Comparison of ENCODE assay signal across 1 cellular context in the genomic region with DNA sequence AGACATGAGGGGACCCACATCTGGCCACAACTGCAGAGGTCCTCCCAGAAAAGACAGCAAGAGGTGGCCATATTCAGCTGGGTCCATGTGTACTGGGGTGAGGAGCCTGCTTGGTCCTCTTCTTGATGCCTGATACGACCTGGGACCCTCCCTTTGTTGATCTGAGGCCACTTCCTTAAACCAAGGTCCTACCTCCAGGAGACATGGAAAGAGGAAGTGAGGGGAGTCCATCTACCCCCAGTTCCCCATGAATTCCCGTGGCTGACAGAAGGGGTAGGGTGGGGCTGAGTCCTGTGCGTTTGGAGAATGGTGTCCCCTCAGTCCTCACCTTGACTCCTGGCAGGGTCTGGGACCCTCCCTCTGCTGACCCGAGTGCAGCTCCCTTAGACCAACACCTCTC.
TF ChIP-seq lines count a peak whose summit lies in the region.

No MANE protein-coding gene starts in this region.

TF ChIP-seq in K562, 482 proteins besides CTCF, POLR2A, EP300 and RAD21 (continued from another document):
- TF ChIP-seq, protein P1, sequence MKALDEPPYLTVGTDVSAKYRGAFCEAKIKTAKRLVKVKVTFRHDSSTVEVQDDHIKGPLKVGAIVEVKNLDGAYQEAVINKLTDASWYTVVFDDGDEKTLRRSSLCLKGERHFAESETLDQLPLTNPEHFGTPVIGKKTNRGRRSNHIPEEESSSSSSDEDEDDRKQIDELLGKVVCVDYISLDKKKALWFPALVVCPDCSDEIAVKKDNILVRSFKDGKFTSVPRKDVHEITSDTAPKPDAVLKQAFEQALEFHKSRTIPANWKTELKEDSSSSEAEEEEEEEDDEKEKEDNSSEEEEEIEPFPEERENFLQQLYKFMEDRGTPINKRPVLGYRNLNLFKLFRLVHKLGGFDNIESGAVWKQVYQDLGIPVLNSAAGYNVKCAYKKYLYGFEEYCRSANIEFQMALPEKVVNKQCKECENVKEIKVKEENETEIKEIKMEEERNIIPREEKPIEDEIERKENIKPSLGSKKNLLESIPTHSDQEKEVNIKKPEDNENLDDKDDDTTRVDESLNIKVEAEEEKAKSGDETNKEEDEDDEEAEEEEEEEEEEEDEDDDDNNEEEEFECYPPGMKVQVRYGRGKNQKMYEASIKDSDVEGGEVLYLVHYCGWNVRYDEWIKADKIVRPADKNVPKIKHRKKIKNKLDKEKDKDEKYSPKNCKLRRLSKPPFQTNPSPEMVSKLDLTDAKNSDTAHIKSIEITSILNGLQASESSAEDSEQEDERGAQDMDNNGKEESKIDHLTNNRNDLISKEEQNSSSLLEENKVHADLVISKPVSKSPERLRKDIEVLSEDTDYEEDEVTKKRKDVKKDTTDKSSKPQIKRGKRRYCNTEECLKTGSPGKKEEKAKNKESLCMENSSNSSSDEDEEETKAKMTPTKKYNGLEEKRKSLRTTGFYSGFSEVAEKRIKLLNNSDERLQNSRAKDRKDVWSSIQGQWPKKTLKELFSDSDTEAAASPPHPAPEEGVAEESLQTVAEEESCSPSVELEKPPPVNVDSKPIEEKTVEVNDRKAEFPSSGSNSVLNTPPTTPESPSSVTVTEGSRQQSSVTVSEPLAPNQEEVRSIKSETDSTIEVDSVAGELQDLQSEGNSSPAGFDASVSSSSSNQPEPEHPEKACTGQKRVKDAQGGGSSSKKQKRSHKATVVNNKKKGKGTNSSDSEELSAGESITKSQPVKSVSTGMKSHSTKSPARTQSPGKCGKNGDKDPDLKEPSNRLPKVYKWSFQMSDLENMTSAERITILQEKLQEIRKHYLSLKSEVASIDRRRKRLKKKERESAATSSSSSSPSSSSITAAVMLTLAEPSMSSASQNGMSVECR (CRISPR knock-in tag; IDR thresholded peaks at IDR 0.05), result no peak
- TF ChIP-seq CEBPG (CRISPR knock-in tag; IDR thresholded peaks at IDR 0.05) (no peak), CEBPG (tag; conservative IDR thresholded peaks at IDR 0.05 in 1 of 2, IDR thresholded peaks at IDR 0.05 in 1 of 2) (no peak), CTBP1 (IDR thresholded peaks at IDR 0.05; ENCODE audit: borderline replicate concordance) (peak; percentile 59; the same call in 1 of the 2 replicates)
